In the genomic region with DNA sequence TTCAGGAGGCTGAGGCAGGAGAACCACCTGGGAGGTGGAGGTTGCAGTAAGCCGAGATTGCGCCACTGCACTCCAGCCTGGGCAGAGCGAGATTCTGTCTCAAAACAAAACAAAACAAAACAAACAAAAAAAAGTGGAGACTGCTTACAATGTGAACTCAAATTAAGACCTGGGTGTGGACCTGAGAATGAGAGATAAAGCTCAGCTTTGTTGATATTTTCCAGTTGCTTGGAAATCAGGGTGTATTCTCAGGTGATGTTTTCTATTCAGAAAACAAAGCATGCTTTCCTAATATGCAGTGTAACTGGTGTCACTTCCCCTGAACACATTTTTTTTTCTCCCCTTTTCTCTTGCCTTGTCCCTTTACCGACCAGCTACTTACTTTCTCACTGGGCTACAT, we compare ENCODE assay signal across 22 cellular contexts.
"Had no signal": no experiment of that assay in that cellular context is flagged by ENCODE, and none has a peak within 500 bp of the region (broad histone marks: within the 10 kb centered on the region; RNA-seq: fewer than 3 reads in every experiment).

No MANE protein-coding gene starts in this region.

- H3K27ac Mint-ChIP-seq: effector memory CD8-positive, alpha-beta T cell; natural killer cell treated with Interleukin-12 subunit alpha and Interleukin-12 subunit beta and Interleukin-15 and Interleukin-18, amount 100 ng/mL, for 72 hours; neural progenitor cell had no signal

- H2AFZ ChIP-seq: neural progenitor cell had no signal

- DNase-seq: effector memory CD8-positive, alpha-beta T cell; gastrocnemius medialis; heart right ventricle; hypothalamus; kidney glomerular epithelial cell; mammary epithelial cell; nucleus accumbens; ovary; small intestine; stimulated activated CD4-positive, alpha-beta T cell treated with anti-CD3 and anti-CD28 coated beads, Interleukin-12 subunit alpha, Interleukin-12 subunit beta, amount 100 ng/mL, for 4 hours; stomach; substantia nigra; uterus had no signal

- FAIRE-seq: islet of Langerhans, small intestine had no signal

- H3K4me3 ChIP-seq: esophagus muscularis mucosa, gastrocnemius medialis, heart right ventricle, neural progenitor cell, ovary, right atrium auricular region, stomach, thoracic aorta, upper lobe of left lung, uterus had no signal

- H3K36me3 ChIP-seq: esophagus muscularis mucosa, gastrocnemius medialis, heart right ventricle, neural progenitor cell, ovary, right atrium auricular region, stomach, thoracic aorta, upper lobe of left lung, uterus had no signal

- H3K9me3 Mint-ChIP-seq: effector memory CD8-positive, alpha-beta T cell had no signal

- H3K36me3 Mint-ChIP-seq: neural progenitor cell had no signal

- H3K9me3 ChIP-seq: esophagus muscularis mucosa, gastrocnemius medialis, ovary, stomach, thoracic aorta, upper lobe of left lung, uterus had no signal

- H3K4me2 ChIP-seq: neural progenitor cell had no signal

- H3K27ac ChIP-seq: epithelial cell of prostate, esophagus muscularis mucosa, gastrocnemius medialis, heart right ventricle, neural progenitor cell, ovary, right atrium auricular region, stomach, thoracic aorta, upper lobe of left lung, uterus had no signal

- ATAC-seq: effector memory CD8-positive, alpha-beta T cell; gastrocnemius medialis; heart right ventricle; left lobe of liver; natural killer cell treated with Interleukin-12 subunit alpha and Interleukin-12 subunit beta and Interleukin-15 and Interleukin-18, amount 100 ng/mL, for 72 hours had no signal

- H3K4me3 Mint-ChIP-seq: effector memory CD8-positive, alpha-beta T cell; natural killer cell treated with Interleukin-12 subunit alpha and Interleukin-12 subunit beta and Interleukin-15 and Interleukin-18, amount 100 ng/mL, for 72 hours; neural progenitor cell had no signal

- H3K4me1 ChIP-seq: gastrocnemius medialis, neural progenitor cell, right atrium auricular region, uterus had no signal

- H3K9ac ChIP-seq: neural progenitor cell had no signal

- H3K4me1 Mint-ChIP-seq: neural progenitor cell had no signal

- H3K27me3 ChIP-seq: esophagus muscularis mucosa, gastrocnemius medialis, heart right ventricle, neural progenitor cell, ovary, right atrium auricular region, stomach, upper lobe of left lung, uterus had no signal
